18 cellular contexts compared by ENCODE assay signal in genomic region chr15:61364871-61365270, GRCh38.
DNase-seq lines count a peak whose midpoint lies in the region; ATAC-seq lines count a peak whose summit lies in the region.
"Had no signal": no experiment of that assay in that cellular context is flagged by ENCODE, and none has a peak within 500 bp of the region (broad histone marks: within the 10 kb centered on the region; RNA-seq: fewer than 3 reads in every experiment).

No MANE protein-coding gene starts in this region.

- peaks cover 5 to 56% (median 47%) of the 10 kb centered on the region in 5 donors for H3K27me3 Mint-ChIP-seq in naive thymus-derived CD4-positive, alpha-beta T cell

- no peaks in the 10 kb centered on the region for H3K9me3 ChIP-seq in iPS-15b (ENCODE audit: control insufficient read depth, insufficient read depth, low read length)
- H3K9me3 ChIP-seq in naive thymus-derived CD4-positive, alpha-beta T cell (ENCODE audit: control insufficient read depth in 2 of 3, low read length in 3 of 3), result no peaks in the 10 kb centered on the region
- H3K9me3 ChIP-seq: thyroid gland had no signal

- DNase-seq in DMS53 (lab: John Stamatoyannopoulos, UW) (peak; percentile 63), DMS53 treated with DMSO at 0.1 percent for 48 hours (lab: John Stamatoyannopoulos, UW; ENCODE audit: unreplicated experiment) (no peak), NCI-H69 (lab: John Stamatoyannopoulos, UW) (peak; percentile 70), retina (peak; percentile 51), NCI-H2029 treated with DMSO at 0.1 percent for 48 hours (lab: John Stamatoyannopoulos, UW) (no peak), dedifferentiated amniotic fluid mesenchymal stem cell (ENCODE audit: extremely low spot score) (no peak)
- no peak for DNase-seq in naive thymus-derived CD4-positive, alpha-beta T cell
- DNase-seq: activated CD4-positive, alpha-beta memory T cell treated with anti-CD3 and anti-CD28 coated beads, Interleukin-2, amount 10 ng/mL, durations not matched to agents 7 days and 5 days; activated T-cell treated with anti-CD3 and anti-CD28 coated beads, Interleukin-2, amount 50 U/mL, for 72 hours; effector CD4-positive, alpha-beta T cell; KG1; left ventricle myocardium superior had no signal

- no peaks in the 10 kb centered on the region for H3K4me1 Mint-ChIP-seq in naive thymus-derived CD4-positive, alpha-beta T cell
- H3K4me1 Mint-ChIP-seq: activated CD4-positive, alpha-beta memory T cell treated with anti-CD3 and anti-CD28 coated beads, Interleukin-2, amount 10 ng/mL, durations not matched to agents 7 days and 5 days; stimulated activated effector memory CD8-positive, alpha-beta T cell treated with anti-CD3 and anti-CD28 coated beads, Interleukin-12 subunit alpha, Interleukin-12 subunit beta, amount 100 ng/mL, for 72 hours had no signal

- no peak overlapping the region for H3K27ac Mint-ChIP-seq in naive thymus-derived CD4-positive, alpha-beta T cell
- H3K27ac Mint-ChIP-seq: activated CD4-positive, alpha-beta memory T cell treated with anti-CD3 and anti-CD28 coated beads, Interleukin-2, amount 10 ng/mL, durations not matched to agents 7 days and 5 days; activated T-cell treated with anti-CD3 and anti-CD28 coated beads, Interleukin-2, amount 50 U/mL, for 72 hours; stimulated activated effector memory CD8-positive, alpha-beta T cell treated with anti-CD3 and anti-CD28 coated beads, Interleukin-12 subunit alpha, Interleukin-12 subunit beta, amount 100 ng/mL, for 72 hours had no signal

- CTCF ChIA-PET in naive thymus-derived CD4-positive, alpha-beta T cell (lab: Charles Lee), result interaction anchor here (0.7 kb wide), 1 partner anchor 608 kb away, joined by 3 read pairs; no protein-coding TSS in a partner anchor

- POLR2A ChIA-PET in naive thymus-derived CD4-positive, alpha-beta T cell (lab: Charles Lee), result no interaction called here

- no peak overlapping the region for H3K27ac ChIP-seq in naive thymus-derived CD4-positive, alpha-beta T cell (ENCODE audit: low read depth, low read length)
- H3K27ac ChIP-seq: 22Rv1; BLaER1 treated with 17β-estradiol and CSF1 and Interleukin-3, amounts not matched to agents 10 nM and 100 nM; thyroid gland had no signal

- intact Hi-C loops in naive thymus-derived CD4-positive, alpha-beta T cell (cut with micrococcal nuclease), result no loop called here

- H3K4me1 ChIP-seq in iPS-15b (ENCODE audit: control insufficient read depth, insufficient read depth, low read length), result peaks cover 3% of the 10 kb centered on the region
- H3K4me1 ChIP-seq in naive thymus-derived CD4-positive, alpha-beta T cell (ENCODE audit: control insufficient read depth in 2 of 2, insufficient read depth in 2 of 2, low read length in 2 of 2), result no peaks in the 10 kb centered on the region
- H3K4me1 ChIP-seq: BLaER1 treated with 17β-estradiol and CSF1 and Interleukin-3, amounts not matched to agents 10 nM and 100 nM; thyroid gland had no signal

- peaks cover 2% of the 10 kb centered on the region for H3K27me3 ChIP-seq in iPS-15b (ENCODE audit: control insufficient read depth, insufficient read depth, low read length)
- H3K27me3 ChIP-seq in naive thymus-derived CD4-positive, alpha-beta T cell (ENCODE audit: control insufficient read depth in 2 of 2, insufficient read depth in 2 of 2, low read length in 2 of 2), result no peaks in the 10 kb centered on the region
- H3K27me3 ChIP-seq: BLaER1 treated with 17β-estradiol and CSF1 and Interleukin-3, amounts not matched to agents 10 nM and 100 nM; thyroid gland had no signal

- ATAC-seq in naive thymus-derived CD4-positive, alpha-beta T cell, result no peak
- ATAC-seq: activated T-cell treated with anti-CD3 and anti-CD28 coated beads, Interleukin-2, amount 50 U/mL, for 72 hours; left ventricle myocardium superior; Panc1; stimulated activated effector memory CD8-positive, alpha-beta T cell treated with anti-CD3 and anti-CD28 coated beads, Interleukin-12 subunit alpha, Interleukin-12 subunit beta, amount 100 ng/mL, for 72 hours had no signal

- H3K9me3 Mint-ChIP-seq in naive thymus-derived CD4-positive, alpha-beta T cell, result peaks cover 0 to 36% (median 21%) of the 10 kb centered on the region in 11 donors
- H3K9me3 Mint-ChIP-seq: activated CD4-positive, alpha-beta memory T cell treated with anti-CD3 and anti-CD28 coated beads, Interleukin-2, amount 10 ng/mL, durations not matched to agents 7 days and 5 days had no signal

- H3K9ac ChIP-seq in iPS-15b (ENCODE audit: low read depth, low read length), result peak overlapping the region; percentile 54
- H3K9ac ChIP-seq: BLaER1 treated with 17β-estradiol and CSF1 and Interleukin-3, amounts not matched to agents 10 nM and 100 nM had no signal

- no peaks in the 10 kb centered on the region for H3K36me3 ChIP-seq in iPS-15b (ENCODE audit: control insufficient read depth, insufficient read depth, low read length)
- H3K36me3 ChIP-seq in naive thymus-derived CD4-positive, alpha-beta T cell (ENCODE audit: control insufficient read depth in 2 of 3, insufficient read depth in 3 of 3, low read length in 3 of 3), result no peaks in the 10 kb centered on the region
- H3K36me3 ChIP-seq: BLaER1 treated with 17β-estradiol and CSF1 and Interleukin-3, amounts not matched to agents 10 nM and 100 nM; thyroid gland had no signal

- H3K4me3 ChIP-seq in iPS-15b (ENCODE audit: low read depth, low read length), result peak overlapping the region; percentile 58
- no peak overlapping the region for H3K4me3 ChIP-seq in naive thymus-derived CD4-positive, alpha-beta T cell (ENCODE audit: low read length)
- H3K4me3 ChIP-seq: BLaER1 treated with 17β-estradiol and CSF1 and Interleukin-3, amounts not matched to agents 10 nM and 100 nM; thyroid gland had no signal

- H3K4me3 Mint-ChIP-seq in naive thymus-derived CD4-positive, alpha-beta T cell, result no peak overlapping the region
- H3K4me3 Mint-ChIP-seq: activated CD4-positive, alpha-beta memory T cell treated with anti-CD3 and anti-CD28 coated beads, Interleukin-2, amount 10 ng/mL, durations not matched to agents 7 days and 5 days; activated T-cell treated with anti-CD3 and anti-CD28 coated beads, Interleukin-2, amount 50 U/mL, for 72 hours; stimulated activated effector memory CD8-positive, alpha-beta T cell treated with anti-CD3 and anti-CD28 coated beads, Interleukin-12 subunit alpha, Interleukin-12 subunit beta, amount 100 ng/mL, for 72 hours had no signal

- H3K36me3 Mint-ChIP-seq in naive thymus-derived CD4-positive, alpha-beta T cell, result peaks cover 0 to 10% (median 0%) of the 10 kb centered on the region in 5 donors
- H3K36me3 Mint-ChIP-seq: stimulated activated effector memory CD8-positive, alpha-beta T cell treated with anti-CD3 and anti-CD28 coated beads, Interleukin-12 subunit alpha, Interleukin-12 subunit beta, amount 100 ng/mL, for 72 hours had no signal

Comparison
In these comparisons a context has a peak if more than half of its experiments do, and no peak if none do; other contexts are left out.
1. DNase-seq: peak in DMS53 (single experiment), NCI-H69 (single experiment) and retina (single experiment); none in DMS53 treated with DMSO at 0.1 percent for 48 hours (single experiment), naive thymus-derived CD4-positive, alpha-beta T cell (0 of 9), NCI-H2029 treated with DMSO at 0.1 percent for 48 hours (single experiment) and dedifferentiated amniotic fluid mesenchymal stem cell (single experiment).